In genomic region chr2:104340162-104340561, GRCh38 we compare ENCODE assay signal across 18 cellular contexts.
DNase-seq lines count a peak whose midpoint lies in the region; ATAC-seq, FAIRE-seq and TF ChIP-seq lines count a peak whose summit lies in the region.
"Had no signal": no experiment of that assay in that cellular context is flagged by ENCODE, and none has a peak within 500 bp of the region (broad histone marks: within the 10 kb centered on the region; RNA-seq: fewer than 3 reads in every experiment).

No MANE protein-coding gene starts in this region.

- no TSS peak for BruUV-seq in A673 (replicated peaks; lab: Mats Ljungman, UMichigan)

- H3K27ac ChIP-seq in lower lobe of right lung (peak overlapping the region; percentile 43), pancreas (peak overlapping the region in 2 of 4 donors; percentile 11 to 44), A673 (ENCODE audit: low read depth, low read length, poor library complexity, severe bottlenecking) (no peak overlapping the region)
- H3K27ac ChIP-seq: 22Rv1 had no signal

- intact Hi-C loops in lower lobe of right lung (cut with DNase I) (no loop called here), pancreas (cut with DNase I) (no loop called here), A673 (cut with micrococcal nuclease; ENCODE audit: unreplicated experiment) (no loop called here)

- no peak for FAIRE-seq in pancreas (lab: Jason Lieb, UNC)
- FAIRE-seq: GM12892, GM19239, HepG2 had no signal

- H3K27me3 ChIP-seq in lower lobe of right lung (ENCODE audit: low read depth) (no peaks in the 10 kb centered on the region), pancreas (no peaks in the 10 kb centered on the region), A673 (replicated peaks; ENCODE audit: insufficient read depth, low read depth, low read length, poor library complexity) (no peaks in the 10 kb centered on the region)

- H3K9me3 ChIP-seq in lower lobe of right lung (no peaks in the 10 kb centered on the region), pancreas (no peaks in the 10 kb centered on the region), A673 (ENCODE audit: low read depth, low read length, poor library complexity, severe bottlenecking) (no peaks in the 10 kb centered on the region)

- DNase-seq in DMS53 (lab: John Stamatoyannopoulos, UW) (peak; percentile 12), DMS53 treated with DMSO at 0.1 percent for 48 hours (lab: John Stamatoyannopoulos, UW; ENCODE audit: unreplicated experiment) (no peak), lower lobe of right lung (no peak), pancreas (peak in 2 of 6 donors; percentile 7 to 16), T-helper 2 cell (no peak), occipital lobe (lab: John Stamatoyannopoulos, UW) (no peak), A673 (ENCODE audit: low spot score) (no peak), AG08395 (ENCODE audit: low spot score) (no peak)
- DNase-seq: C1 segment of cervical spinal cord; CD4-positive, alpha-beta T cell; DND-41; GDM1; GOT3; H9 had no signal

- POLR2A ChIA-PET in A673 (lab: Charles Lee; ENCODE audit: low non-redundant PET) = no interaction called here

- H3K4me3 ChIP-seq in lower lobe of right lung = no peak overlapping the region
- no peak overlapping the region for H3K4me3 ChIP-seq in pancreas
- no peak overlapping the region for H3K4me3 ChIP-seq in A673 (ENCODE audit: low read depth, low read length, poor library complexity, severe bottlenecking)

- H3K4me1 ChIP-seq in lower lobe of right lung (no peaks in the 10 kb centered on the region), pancreas (no peaks in the 10 kb centered on the region), A673 (ENCODE audit: insufficient read depth, low read length, poor library complexity, severe bottlenecking) (no peaks in the 10 kb centered on the region)

- ATAC-seq in lower lobe of right lung (peak; percentile 90 to 92), pancreas (peak; percentile 67 to 84 (median 82))
- ATAC-seq: HepG2 had no signal

- WGBS in pancreas, 2 donors = 49 to 56% methylated on average over 4 of the region's 4 CpGs

- TF ChIP-seq CTCF in lower lobe of right lung (IDR thresholded peaks at IDR 0.05) (no peak), pancreas (IDR thresholded peaks at IDR 0.05) (no peak), A673 (conservative IDR thresholded peaks at IDR 0.05; ENCODE audit: low read depth, low read length) (no peak)

- CTCF ChIA-PET in A673 (lab: Charles Lee) = no interaction called here

- H3K36me3 ChIP-seq in lower lobe of right lung (no peaks in the 10 kb centered on the region), pancreas (no peaks in the 10 kb centered on the region), A673 (ENCODE audit: insufficient read depth, low read length, poor library complexity, severe bottlenecking) (no peaks in the 10 kb centered on the region)
